29 cellular contexts compared by ENCODE assay signal in genomic region chr6:118931436-118931835, GRCh38.
"Had no signal": no experiment of that assay in that cellular context is flagged by ENCODE, and none has a peak within 500 bp of the region (broad histone marks: within the 10 kb centered on the region; RNA-seq: fewer than 3 reads in every experiment).

No MANE protein-coding gene starts in this region.

- H3K27me3 Mint-ChIP-seq: activated CD8-positive, alpha-beta T cell treated with anti-CD3 and anti-CD28 coated beads for 36 hours; activated naive CD4-positive, alpha-beta T cell treated with anti-CD3 and anti-CD28 coated beads, Interleukin-2, amount 10 ng/mL, durations not matched to agents 7 days and 5 days; activated naive CD8-positive, alpha-beta T cell treated with anti-CD3 and anti-CD28 coated beads, Interleukin-2, amount 10 ng/mL, durations not matched to agents 7 days and 5 days; T-cell had no signal

- H3K27ac ChIP-seq: ascending aorta, cardiac muscle cell, SK-N-MC, WERI-Rb-1 had no signal

- ATAC-seq: activated CD8-positive, alpha-beta T cell treated with anti-CD3 and anti-CD28 coated beads for 36 hours; activated T-cell treated with anti-CD3 and anti-CD28 coated beads, Interleukin-2, amount 50 U/mL, for 72 hours; Right ventricle myocardium inferior; T-cell had no signal

- DNase-seq: activated CD4-positive, alpha-beta T cell treated with anti-CD3 and anti-CD28 coated beads for 4 hours; activated CD8-positive, alpha-beta memory T cell treated with anti-CD3 and anti-CD28 coated beads, Interleukin-2, amount 50 U/mL, for 4 hours; activated CD8-positive, alpha-beta T cell treated with anti-CD3 and anti-CD28 coated beads for 36 hours; activated gamma-delta T cell treated with Interleukin-2 at 50 U/mL for 16 hours; activated naive CD4-positive, alpha-beta T cell treated with anti-CD3 and anti-CD28 coated beads, Interleukin-2, amount 10 ng/mL, durations not matched to agents 7 days and 5 days; activated naive CD8-positive, alpha-beta T cell treated with anti-CD3 and anti-CD28 coated beads, Interleukin-2, amount 10 ng/mL, durations not matched to agents 7 days and 5 days; activated T-cell treated with anti-CD3 and anti-CD28 coated beads, Interleukin-2, amount 50 U/mL, for 72 hours; amniotic stem cell; Kasumi-1; KBM-7; MG63; NCI-H1092 treated with DMSO at 0.1 percent for 48 hours; NCI-H1417 treated with DMSO at 0.1 percent for 48 hours; NCI-H1694 treated with DMSO at 0.1 percent for 48 hours; NCI-H2029 treated with DMSO at 0.1 percent for 48 hours; NCI-H446; NCI-H524; T-cell; T-helper 2 cell; T1000; WERI-Rb-1 had no signal

- H3K27ac Mint-ChIP-seq: activated CD8-positive, alpha-beta T cell treated with anti-CD3 and anti-CD28 coated beads for 36 hours; activated naive CD4-positive, alpha-beta T cell treated with anti-CD3 and anti-CD28 coated beads, Interleukin-2, amount 10 ng/mL, durations not matched to agents 7 days and 5 days; activated naive CD8-positive, alpha-beta T cell treated with anti-CD3 and anti-CD28 coated beads, Interleukin-2, amount 10 ng/mL, durations not matched to agents 7 days and 5 days; activated T-cell treated with anti-CD3 and anti-CD28 coated beads, Interleukin-2, amount 50 U/mL, for 72 hours; activated T-helper 2 cell treated with anti-CD3 and anti-CD28 coated beads, Interferon-gamma antibody, Interleukin-2, Interleukin-4, amounts not matched to agents 10 μg/mL and 5 μg/mL and 100 μg/mL, durations not matched to agents 14 hours and 24 hours and 36 hours; brain; T-cell had no signal

- H3K4me3 Mint-ChIP-seq: activated CD8-positive, alpha-beta T cell treated with anti-CD3 and anti-CD28 coated beads for 36 hours; activated naive CD4-positive, alpha-beta T cell treated with anti-CD3 and anti-CD28 coated beads, Interleukin-2, amount 10 ng/mL, durations not matched to agents 7 days and 5 days; activated naive CD8-positive, alpha-beta T cell treated with anti-CD3 and anti-CD28 coated beads, Interleukin-2, amount 10 ng/mL, durations not matched to agents 7 days and 5 days; activated T-cell treated with anti-CD3 and anti-CD28 coated beads, Interleukin-2, amount 50 U/mL, for 72 hours; brain; T-cell had no signal

- H3K4me3 ChIP-seq: ascending aorta, cardiac muscle cell, MG63, SK-N-MC had no signal

- H3K27me3 ChIP-seq: ascending aorta, cardiac muscle cell, MG63 had no signal

- FAIRE-seq: colon, TTC549 had no signal

- H3K9me3 ChIP-seq: ascending aorta, MG63 had no signal

- H3K9me3 Mint-ChIP-seq: activated naive CD8-positive, alpha-beta T cell treated with anti-CD3 and anti-CD28 coated beads, Interleukin-2, amount 10 ng/mL, durations not matched to agents 7 days and 5 days; brain; T-cell had no signal
